6 cellular contexts compared by ENCODE assay signal in the genomic region with DNA sequence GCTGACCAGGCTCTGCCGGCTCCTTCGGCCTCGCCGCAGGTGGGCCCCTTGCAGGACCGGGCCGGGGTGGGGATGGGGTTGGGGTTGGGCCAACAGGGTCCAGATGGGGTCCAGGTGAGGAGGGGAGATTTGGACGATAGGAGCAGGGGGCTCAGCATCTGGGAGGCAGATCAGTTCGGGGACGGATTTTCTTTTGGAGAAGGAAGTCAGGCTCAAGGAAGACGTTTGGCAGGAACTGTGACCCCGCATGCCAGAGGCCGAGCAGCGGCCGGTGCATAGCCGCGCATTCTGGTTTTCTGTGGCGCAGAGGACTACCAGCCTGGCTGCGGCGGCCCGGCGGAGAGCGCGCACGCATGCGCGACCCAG. TPM values are rescaled to one million over a fixed set of nuclear protein-coding genes. Genes with fewer than 3 reads are reported as not detected.
DNase-seq lines count a peak whose midpoint lies in the region; ATAC-seq and TF ChIP-seq lines count a peak whose summit lies in the region.

No MANE protein-coding gene starts in this region.

- peak overlapping the region; percentile 93 to 94 for H3K27ac ChIP-seq in testis

- intact Hi-C loops in testis (cut with DNase I; ENCODE audit: low total_unique reads) = no loop called here

- H3K27me3 ChIP-seq in testis = no peaks in the 10 kb centered on the region

- peaks cover 37% of the 10 kb centered on the region for H3K4me1 ChIP-seq in testis

- peak; percentile 12 for DNase-seq in stimulated activated CD8-positive, alpha-beta memory T cell treated with anti-CD3 and anti-CD28 coated beads, Interleukin-15, amount 100 ng/mL, for 24 hours (ENCODE audit: low read depth)
- DNase-seq in stimulated activated CD8-positive, alpha-beta memory T cell treated with anti-CD3 and anti-CD28 coated beads, Interleukin-4, amount 100 ng/mL, for 48 hours = no peak
- peak; percentile 78 for DNase-seq in globus pallidus (ENCODE audit: low spot score)
- DNase-seq in testis = no peak

- no peaks in the 10 kb centered on the region for H3K9me3 ChIP-seq in testis

- no peak for TF ChIP-seq CTCF in testis (IDR thresholded peaks at IDR 0.05)

- WGBS in testis, 2 donors = 1% methylated on average over 21 to 22 of the region's 26 CpGs

- peak overlapping the region; percentile 77 to 89 for H3K4me3 ChIP-seq in testis

- no peak for TF ChIP-seq POLR2A in testis (IDR thresholded peaks at IDR 0.05)

- ATAC-seq in GM21737 (IDR thresholded peaks at IDR 0.05; ENCODE audit: unreplicated experiment) (no peak), GM18861 (IDR thresholded peaks at IDR 0.05; ENCODE audit: unreplicated experiment) (no peak)

- no peaks in the 10 kb centered on the region for H3K36me3 ChIP-seq in testis (ENCODE audit: low read depth, missing control alignments)

RNA-seq across cellular contexts. Expression of gene ALDOA, which starts 0.8 kb away (rescaled TPM):
- 100 to 1,000 TPM; 373 to 521 TPM for total RNA-seq in testis
- polyA plus RNA-seq in testis (ENCODE audit: insufficient read depth, low read depth, low replicate concordance) = 467 TPM

RNA-seq across cellular contexts. Expression of gene PPP4C, which starts 11.1 kb away (rescaled TPM):
- total RNA-seq in testis = 100 to 1,000 TPM in 1 of 2 donors, 10 to 100 TPM in 1; 82.1 to 109 TPM
- polyA plus RNA-seq in testis (ENCODE audit: insufficient read depth, low read depth, low replicate concordance) = 154 TPM

RNA-seq across cellular contexts. Expression of gene TBX6, which starts 27.0 kb away (rescaled TPM):
- 1 to 10 TPM; 1.3 to 2.9 TPM for total RNA-seq in testis
- polyA plus RNA-seq in testis (ENCODE audit: insufficient read depth, low read depth, low replicate concordance) = 1.7 TPM

RNA-seq across cellular contexts. Expression of gene YPEL3, which starts 31.3 kb away (rescaled TPM):
- total RNA-seq in testis = 10 to 100 TPM; 69.4 to 75.3 TPM
- 55.3 TPM for polyA plus RNA-seq in testis (ENCODE audit: insufficient read depth, low read depth, low replicate concordance)

RNA-seq across cellular contexts. Expression of gene TLCD3B, which starts 33.7 kb away (rescaled TPM):
- total RNA-seq in testis = 10 to 100 TPM; 51.8 to 82.7 TPM
- polyA plus RNA-seq in testis (ENCODE audit: insufficient read depth, low read depth, low replicate concordance) = 194 TPM

Comparison
In these comparisons a context has a peak if more than half of its experiments do, and no peak if none do; other contexts are left out.
1. DNase-seq: peak in stimulated activated CD8-positive, alpha-beta memory T cell treated with anti-CD3 and anti-CD28 coated beads, Interleukin-15, amount 100 ng/mL, for 24 hours (single experiment) and globus pallidus (single experiment); none in stimulated activated CD8-positive, alpha-beta memory T cell treated with anti-CD3 and anti-CD28 coated beads, Interleukin-4, amount 100 ng/mL, for 48 hours (single experiment) and testis (single experiment).